ENCODE assay signal across 8 cellular contexts in genomic region chr6:28141500-28142329, GRCh38. TPM values are rescaled to one million over a fixed set of nuclear protein-coding genes. Genes with fewer than 3 reads are reported as not detected.
DNase-seq lines count a peak whose midpoint lies in the region; ATAC-seq and TF ChIP-seq lines count a peak whose summit lies in the region.

TSS of gene ZKSCAN8 (plus strand) at chr6:28141883. CDS start at chr6:28148408, 6,525 bp downstream.

- H3K27ac ChIP-seq in AG04450 (ENCODE audit: low read depth, low read length) (peak within 1 kb of the TSS; percentile 90), VCaP (peak within 1 kb of the TSS; percentile 76), breast epithelium (peak within 1 kb of the TSS; percentile 72 to 81), skeletal muscle tissue (ENCODE audit: low read depth, low read length) (peak within 1 kb of the TSS; percentile 65)

- H3K27me3 ChIP-seq in AG04450 (ENCODE audit: control insufficient read depth, insufficient read depth, low read length): no peaks in the 10 kb centered on the region
- no peaks in the 10 kb centered on the region for H3K27me3 ChIP-seq in breast epithelium
- H3K27me3 ChIP-seq in skeletal muscle tissue (ENCODE audit: control insufficient read depth in 3 of 3, insufficient read depth in 3 of 3, low read length in 3 of 3): no peaks in the 10 kb centered on the region

- H3K9me3 ChIP-seq in AG04450 (ENCODE audit: control insufficient read depth, insufficient read depth, low read length) (no peaks in the 10 kb centered on the region; the same call in 1 of the 2 replicates), breast epithelium (no peaks in the 10 kb centered on the region), iPS-18c (ENCODE audit: control insufficient read depth, insufficient read depth, low read length) (no peaks in the 10 kb centered on the region), skeletal muscle tissue (ENCODE audit: control insufficient read depth in 3 of 3, low read length in 3 of 3) (no peaks in the 10 kb centered on the region)

- POLR2A ChIA-PET in AG04450 (lab: Yijun Ruan, JAX): interaction anchor here (0.6 to 1.6 kb wide), 14 partner anchors 13 to 301 kb away, joined by 3 to 14 read pairs (median 5); partner anchors contain the start of genes PGBD1, ZKSCAN3, ZKSCAN4 and ZSCAN16

- H3K4me1 ChIP-seq in breast epithelium (peaks cover 0 to 13% of the 10 kb centered on the region in 2 donors), skeletal muscle tissue (ENCODE audit: control insufficient read depth in 3 of 3, insufficient read depth in 3 of 3, low read length in 3 of 3) (peaks cover 14 to 19% (median 14%) of the 10 kb centered on the region in 3 donors)

- intact Hi-C loops in breast epithelium (cut with DNase I; ENCODE audit: low total_unique reads): loop anchor here (5.0 kb wide), 1 partner anchor 334 kb away; a partner anchor contains a TSS

- no peak for TF ChIP-seq POLR2A in breast epithelium (IDR thresholded peaks at IDR 0.05)

- TF ChIP-seq CTCF in AG04450 (IDR thresholded peaks at IDR 0.05; ENCODE audit: low read depth, low read length) (no peak), VCaP (conservative IDR thresholded peaks at IDR 0.05) (no peak), breast epithelium (IDR thresholded peaks at IDR 0.05) (no peak)

- DNase-seq in AG04450 (ENCODE audit: low read depth, low spot score): peak; percentile 54
- DNase-seq in NCI-H2227 (lab: John Stamatoyannopoulos, UW; ENCODE audit: unreplicated experiment): peak; percentile 98
- DNase-seq in breast epithelium (ENCODE audit: low spot score in 2 of 2): peak; percentile 52 to 62

- peak within 1 kb of the TSS; percentile 95 for H3K4me3 ChIP-seq in AG04450 (ENCODE audit: low read depth, low read length)
- H3K4me3 ChIP-seq in breast epithelium: peak within 1 kb of the TSS; percentile 86 to 93 (median 92)
- peak within 1 kb of the TSS; percentile 99 for H3K4me3 ChIP-seq in iPS-18c (ENCODE audit: insufficient read depth, low read depth, low read length)
- H3K4me3 ChIP-seq in skeletal muscle tissue (ENCODE audit: low read length in 3 of 3): peak within 1 kb of the TSS; percentile 94 to 97 (median 95)

- H3K9ac ChIP-seq in skeletal muscle tissue (ENCODE audit: low read depth in 1 of 3, low read length in 3 of 3): peak within 1 kb of the TSS; percentile 94 to 97 (median 95)

- ATAC-seq in GM18909 (IDR thresholded peaks at IDR 0.05; ENCODE audit: poor library complexity, unreplicated experiment) (peak; percentile 89), HG03139 (IDR thresholded peaks at IDR 0.05; ENCODE audit: unreplicated experiment) (peak; percentile 76)

- CTCF ChIA-PET in AG04450 (lab: Charles Lee): interaction anchor here (0.7 to 3.6 kb wide), 6 partner anchors 18 to 277 kb away, joined by 3 to 34 read pairs (median 4); no protein-coding TSS in a partner anchor

- no peaks in the 10 kb centered on the region for H3K36me3 ChIP-seq in breast epithelium
- peaks cover 3 to 12% (median 5%) of the 10 kb centered on the region in 3 donors for H3K36me3 ChIP-seq in skeletal muscle tissue (ENCODE audit: control insufficient read depth in 3 of 3, insufficient read depth in 3 of 3, low read length in 3 of 3)

RNA-seq across cellular contexts. Expression of gene ZKSCAN8, which starts in this region (rescaled TPM):
- polyA plus RNA-seq in AG04450 (2011; rRNA removed): 11.5 and 15.0 TPM in 2 replicates
- 30.4 and 33.3 TPM in 2 replicates for polyA minus RNA-seq in AG04450 (2011; rRNA and poly(A)+ RNA removed)
- total RNA-seq in breast epithelium (10 to 100 TPM; 21.9 to 33.8 (median 22.9) TPM), skeletal muscle tissue (16.2 TPM)

Comparison
In these comparisons a context has a peak if more than half of its experiments do, and no peak if none do; other contexts are left out.
1. Peak in every context shown above with its lines: DNase-seq, ATAC-seq, H3K4me3 ChIP-seq and H3K27ac ChIP-seq.